ENCODE assay signal across 1 cellular context in the genomic region with DNA sequence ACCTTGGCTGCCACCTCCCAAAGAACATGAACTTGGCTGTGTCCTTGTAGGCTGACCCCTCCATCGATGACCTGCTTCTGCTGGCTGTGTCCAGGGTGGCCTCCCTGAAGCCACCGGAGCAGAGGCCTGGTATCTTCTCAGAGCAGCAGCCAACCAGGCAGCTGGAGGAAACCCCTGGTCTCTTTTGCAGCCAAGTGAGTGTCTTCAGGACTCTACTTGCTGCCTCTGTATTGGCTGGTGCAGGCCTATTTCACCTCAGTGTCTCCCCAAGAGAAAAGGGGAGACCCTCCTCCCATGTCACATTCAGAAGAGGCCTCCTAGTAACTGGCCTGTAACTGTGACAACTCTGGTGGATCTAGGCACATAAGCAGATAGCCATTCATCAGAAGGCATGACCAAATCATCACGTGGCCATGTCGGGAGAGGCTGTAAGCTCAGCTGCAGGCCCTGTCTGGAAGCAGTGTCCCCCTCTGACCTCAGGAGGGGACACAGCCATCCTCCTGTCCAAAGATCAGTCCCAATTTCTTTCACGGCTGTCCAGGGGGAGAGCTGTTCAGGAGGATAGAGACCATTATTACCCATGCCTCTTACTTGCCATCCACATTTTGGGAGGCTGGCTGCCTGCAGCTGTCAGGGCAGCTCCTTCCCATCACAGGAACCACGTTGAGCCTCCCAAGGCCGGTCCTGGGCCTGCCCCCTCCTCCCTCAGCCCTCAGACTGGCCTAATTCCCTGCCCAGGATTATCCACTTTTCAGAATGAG.
TF ChIP-seq lines count a peak whose summit lies in the region.

No MANE protein-coding gene starts in this region.

TF ChIP-seq in HepG2, 621 proteins besides CTCF, POLR2A, EP300 and RAD21 (continued from another document and continues in another):
- TF ChIP-seq, protein P1, sequence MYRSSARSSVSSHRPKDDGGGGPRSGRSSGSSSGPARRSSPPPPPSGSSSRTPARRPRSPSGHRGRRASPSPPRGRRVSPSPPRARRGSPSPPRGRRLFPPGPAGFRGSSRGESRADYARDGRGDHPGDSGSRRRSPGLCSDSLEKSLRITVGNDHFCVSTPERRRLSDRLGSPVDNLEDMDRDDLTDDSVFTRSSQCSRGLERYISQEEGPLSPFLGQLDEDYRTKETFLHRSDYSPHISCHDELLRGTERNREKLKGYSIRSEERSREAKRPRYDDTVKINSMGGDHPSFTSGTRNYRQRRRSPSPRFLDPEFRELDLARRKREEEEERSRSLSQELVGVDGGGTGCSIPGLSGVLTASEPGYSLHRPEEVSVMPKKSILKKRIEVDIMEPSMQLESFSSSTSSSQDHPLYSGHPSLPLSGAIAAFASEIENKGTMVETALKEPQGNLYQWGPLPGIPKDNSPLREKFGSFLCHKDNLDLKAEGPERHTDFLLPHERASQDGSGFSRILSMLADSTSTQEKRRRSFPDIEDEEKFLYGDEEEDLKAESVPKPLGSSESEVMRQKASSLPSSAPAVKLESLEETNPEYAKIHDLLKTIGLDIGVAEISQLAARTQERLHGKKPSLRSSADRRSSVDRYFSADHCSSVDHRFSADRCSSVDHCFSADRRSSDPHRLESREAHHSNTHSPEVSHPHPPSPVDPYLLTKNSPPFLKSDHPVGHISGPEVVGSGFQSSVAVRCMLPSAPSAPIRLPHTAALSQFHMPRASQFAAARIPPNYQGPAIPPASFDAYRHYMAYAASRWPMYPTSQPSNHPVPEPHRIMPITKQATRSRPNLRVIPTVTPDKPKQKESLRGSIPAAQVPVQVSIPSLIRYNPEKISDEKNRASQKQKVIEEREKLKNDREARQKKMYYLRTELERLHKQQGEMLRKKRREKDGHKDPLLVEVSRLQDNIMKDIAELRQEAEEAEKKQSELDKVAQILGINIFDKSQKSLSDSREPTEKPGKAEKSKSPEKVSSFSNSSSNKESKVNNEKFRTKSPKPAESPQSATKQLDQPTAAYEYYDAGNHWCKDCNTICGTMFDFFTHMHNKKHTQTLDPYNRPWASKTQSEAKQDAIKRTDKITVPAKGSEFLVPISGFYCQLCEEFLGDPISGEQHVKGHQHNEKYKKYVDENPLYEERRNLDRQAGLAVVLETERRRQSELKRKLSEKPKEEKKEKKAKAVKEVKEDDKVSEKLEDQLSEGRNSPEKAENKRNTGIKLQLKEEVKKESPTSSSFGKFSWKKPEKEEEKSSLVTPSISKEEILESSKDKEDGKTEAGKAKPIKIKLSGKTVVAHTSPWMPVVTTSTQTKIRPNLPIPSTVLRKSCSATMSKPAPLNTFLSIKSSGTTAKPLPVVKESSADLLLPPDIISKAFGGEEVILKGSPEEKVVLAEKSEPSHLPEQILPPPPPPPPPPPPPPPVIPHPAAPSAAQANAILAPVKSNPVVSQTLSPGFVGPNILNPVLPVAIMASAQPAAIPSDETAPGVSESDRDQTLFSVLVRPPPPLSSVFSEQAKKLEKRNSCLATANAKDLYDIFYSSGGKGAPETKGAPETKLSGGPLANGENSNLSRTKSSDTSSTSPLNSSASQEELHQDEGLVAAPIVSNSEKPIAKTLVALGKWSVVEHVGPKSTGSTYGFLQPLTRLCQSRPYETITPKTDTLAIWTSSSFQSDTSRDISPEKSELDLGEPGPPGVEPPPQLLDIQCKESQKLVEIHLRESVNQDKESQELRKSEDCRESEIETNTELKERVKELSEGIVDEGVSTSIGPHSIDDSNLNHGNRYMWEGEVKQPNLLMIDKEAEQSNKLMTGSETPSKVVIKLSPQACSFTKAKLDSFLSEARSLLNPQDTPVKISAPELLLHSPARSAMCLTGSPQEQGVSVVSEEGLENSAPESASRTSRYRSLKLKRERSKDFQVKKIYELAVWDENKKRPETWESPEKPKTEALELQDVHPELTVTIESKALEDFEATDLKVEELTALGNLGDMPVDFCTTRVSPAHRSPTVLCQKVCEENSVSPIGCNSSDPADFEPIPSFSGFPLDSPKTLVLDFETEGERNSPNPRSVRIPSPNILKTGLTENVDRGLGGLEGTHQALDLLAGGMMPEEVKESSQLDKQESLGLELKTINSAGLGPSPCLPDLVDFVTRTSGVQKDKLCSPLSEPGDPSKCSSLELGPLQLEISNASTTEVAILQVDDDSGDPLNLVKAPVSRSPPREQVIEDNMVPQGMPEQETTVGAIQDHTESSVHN (CRISPR knock-in tag; IDR thresholded peaks at IDR 0.05): no peak
- peak; percentile 65; the same call in 1 of the 2 replicates for TF ChIP-seq ETV5 (CRISPR knock-in tag; IDR thresholded peaks at IDR 0.05; ENCODE audit: borderline replicate concordance)
- TF ChIP-seq HHEX (CRISPR knock-in tag; IDR thresholded peaks at IDR 0.05): no peak
- peak; percentile 88; the same call in 1 of the 2 replicates for TF ChIP-seq EED (CRISPR knock-in tag; IDR thresholded peaks at IDR 0.05)
- TF ChIP-seq, protein P2, sequence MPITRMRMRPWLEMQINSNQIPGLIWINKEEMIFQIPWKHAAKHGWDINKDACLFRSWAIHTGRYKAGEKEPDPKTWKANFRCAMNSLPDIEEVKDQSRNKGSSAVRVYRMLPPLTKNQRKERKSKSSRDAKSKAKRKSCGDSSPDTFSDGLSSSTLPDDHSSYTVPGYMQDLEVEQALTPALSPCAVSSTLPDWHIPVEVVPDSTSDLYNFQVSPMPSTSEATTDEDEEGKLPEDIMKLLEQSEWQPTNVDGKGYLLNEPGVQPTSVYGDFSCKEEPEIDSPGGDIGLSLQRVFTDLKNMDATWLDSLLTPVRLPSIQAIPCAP (CRISPR knock-in tag; IDR thresholded peaks at IDR 0.05; ENCODE audit: low read depth): no peak
- no peak for TF ChIP-seq ZNF367 (CRISPR knock-in tag; IDR thresholded peaks at IDR 0.05; ENCODE audit: borderline replicate concordance)
- TF ChIP-seq ZNF768 (CRISPR knock-in tag; IDR thresholded peaks at IDR 0.05): no peak
- TF ChIP-seq, protein P3, sequence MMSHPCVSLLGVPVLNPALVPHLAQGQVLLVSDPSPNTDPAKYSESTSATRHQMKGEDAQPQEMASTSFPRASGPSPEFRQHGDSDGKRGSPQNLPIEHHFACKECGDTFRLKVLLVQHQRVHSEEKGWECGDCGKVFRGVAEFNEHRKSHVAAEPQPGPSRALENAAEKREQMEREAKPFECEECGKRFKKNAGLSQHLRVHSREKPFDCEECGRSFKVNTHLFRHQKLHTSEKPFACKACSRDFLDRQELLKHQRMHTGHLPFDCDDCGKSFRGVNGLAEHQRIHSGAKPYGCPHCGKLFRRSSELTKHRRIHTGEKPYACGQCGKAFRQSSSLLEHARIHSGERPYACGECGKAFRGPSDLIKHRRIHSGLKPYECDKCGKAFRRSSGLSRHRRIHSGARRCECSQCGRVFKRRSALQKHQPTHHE (CRISPR knock-in tag; IDR thresholded peaks at IDR 0.05; ENCODE audit: borderline replicate concordance): peak; percentile 61; the same call in 1 of the 2 replicates
- TF ChIP-seq KDM6A (CRISPR knock-in tag; IDR thresholded peaks at IDR 0.05; ENCODE audit: low read depth): peak; percentile 53; the same call in 1 of the 2 replicates
- TF ChIP-seq, protein P4, sequence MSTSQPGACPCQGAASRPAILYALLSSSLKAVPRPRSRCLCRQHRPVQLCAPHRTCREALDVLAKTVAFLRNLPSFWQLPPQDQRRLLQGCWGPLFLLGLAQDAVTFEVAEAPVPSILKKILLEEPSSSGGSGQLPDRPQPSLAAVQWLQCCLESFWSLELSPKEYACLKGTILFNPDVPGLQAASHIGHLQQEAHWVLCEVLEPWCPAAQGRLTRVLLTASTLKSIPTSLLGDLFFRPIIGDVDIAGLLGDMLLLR (CRISPR knock-in tag; IDR thresholded peaks at IDR 0.05): peak; percentile 43; the same call in 1 of the 2 replicates
- TF ChIP-seq GZF1 (CRISPR knock-in tag; IDR thresholded peaks at IDR 0.05): no peak; the same call in 1 of the 2 replicates
- no peak for TF ChIP-seq SMARCE1 (IDR thresholded peaks at IDR 0.05; ENCODE audit: borderline replicate concordance)
- no peak for TF ChIP-seq NFRKB (IDR thresholded peaks at IDR 0.05)
- TF ChIP-seq CBX5 (CRISPR knock-in tag; IDR thresholded peaks at IDR 0.05; ENCODE audit: borderline replicate concordance): peak; percentile 66; the same call in 1 of the 2 replicates
- TF ChIP-seq POLR2G (IDR thresholded peaks at IDR 0.05; ENCODE audit: low read depth, low read length): peak; percentile 93
- peak; percentile 69; the same call in 1 of the 2 replicates for TF ChIP-seq GLI4 (CRISPR knock-in tag; IDR thresholded peaks at IDR 0.05; ENCODE audit: borderline replicate concordance)
- TF ChIP-seq GABPA (IDR thresholded peaks at IDR 0.05; ENCODE audit: low read depth, low read length): no peak
- no peak for TF ChIP-seq GABPA (CRISPR knock-in tag; IDR thresholded peaks at IDR 0.05; ENCODE audit: low read depth)
- no peak; the same call in 1 of the 2 replicates for TF ChIP-seq CHCHD3 (CRISPR knock-in tag; IDR thresholded peaks at IDR 0.05)
- TF ChIP-seq ZNF264 (CRISPR knock-in tag; IDR thresholded peaks at IDR 0.05): peak; percentile 83; the same call in 1 of the 2 replicates
- TF ChIP-seq PLRG1 (conservative IDR thresholded peaks at IDR 0.05): no peak
- TF ChIP-seq ZNF674 (CRISPR knock-in tag; IDR thresholded peaks at IDR 0.05; ENCODE audit: low read depth): no peak
- no peak; the same call in 1 of the 2 replicates for TF ChIP-seq ZNF34 (CRISPR knock-in tag; IDR thresholded peaks at IDR 0.05; ENCODE audit: borderline replicate concordance)
- TF ChIP-seq ZNF746 (CRISPR knock-in tag; IDR thresholded peaks at IDR 0.05): peak; percentile 63; the same call in 1 of the 2 replicates
- TF ChIP-seq, protein P5, sequence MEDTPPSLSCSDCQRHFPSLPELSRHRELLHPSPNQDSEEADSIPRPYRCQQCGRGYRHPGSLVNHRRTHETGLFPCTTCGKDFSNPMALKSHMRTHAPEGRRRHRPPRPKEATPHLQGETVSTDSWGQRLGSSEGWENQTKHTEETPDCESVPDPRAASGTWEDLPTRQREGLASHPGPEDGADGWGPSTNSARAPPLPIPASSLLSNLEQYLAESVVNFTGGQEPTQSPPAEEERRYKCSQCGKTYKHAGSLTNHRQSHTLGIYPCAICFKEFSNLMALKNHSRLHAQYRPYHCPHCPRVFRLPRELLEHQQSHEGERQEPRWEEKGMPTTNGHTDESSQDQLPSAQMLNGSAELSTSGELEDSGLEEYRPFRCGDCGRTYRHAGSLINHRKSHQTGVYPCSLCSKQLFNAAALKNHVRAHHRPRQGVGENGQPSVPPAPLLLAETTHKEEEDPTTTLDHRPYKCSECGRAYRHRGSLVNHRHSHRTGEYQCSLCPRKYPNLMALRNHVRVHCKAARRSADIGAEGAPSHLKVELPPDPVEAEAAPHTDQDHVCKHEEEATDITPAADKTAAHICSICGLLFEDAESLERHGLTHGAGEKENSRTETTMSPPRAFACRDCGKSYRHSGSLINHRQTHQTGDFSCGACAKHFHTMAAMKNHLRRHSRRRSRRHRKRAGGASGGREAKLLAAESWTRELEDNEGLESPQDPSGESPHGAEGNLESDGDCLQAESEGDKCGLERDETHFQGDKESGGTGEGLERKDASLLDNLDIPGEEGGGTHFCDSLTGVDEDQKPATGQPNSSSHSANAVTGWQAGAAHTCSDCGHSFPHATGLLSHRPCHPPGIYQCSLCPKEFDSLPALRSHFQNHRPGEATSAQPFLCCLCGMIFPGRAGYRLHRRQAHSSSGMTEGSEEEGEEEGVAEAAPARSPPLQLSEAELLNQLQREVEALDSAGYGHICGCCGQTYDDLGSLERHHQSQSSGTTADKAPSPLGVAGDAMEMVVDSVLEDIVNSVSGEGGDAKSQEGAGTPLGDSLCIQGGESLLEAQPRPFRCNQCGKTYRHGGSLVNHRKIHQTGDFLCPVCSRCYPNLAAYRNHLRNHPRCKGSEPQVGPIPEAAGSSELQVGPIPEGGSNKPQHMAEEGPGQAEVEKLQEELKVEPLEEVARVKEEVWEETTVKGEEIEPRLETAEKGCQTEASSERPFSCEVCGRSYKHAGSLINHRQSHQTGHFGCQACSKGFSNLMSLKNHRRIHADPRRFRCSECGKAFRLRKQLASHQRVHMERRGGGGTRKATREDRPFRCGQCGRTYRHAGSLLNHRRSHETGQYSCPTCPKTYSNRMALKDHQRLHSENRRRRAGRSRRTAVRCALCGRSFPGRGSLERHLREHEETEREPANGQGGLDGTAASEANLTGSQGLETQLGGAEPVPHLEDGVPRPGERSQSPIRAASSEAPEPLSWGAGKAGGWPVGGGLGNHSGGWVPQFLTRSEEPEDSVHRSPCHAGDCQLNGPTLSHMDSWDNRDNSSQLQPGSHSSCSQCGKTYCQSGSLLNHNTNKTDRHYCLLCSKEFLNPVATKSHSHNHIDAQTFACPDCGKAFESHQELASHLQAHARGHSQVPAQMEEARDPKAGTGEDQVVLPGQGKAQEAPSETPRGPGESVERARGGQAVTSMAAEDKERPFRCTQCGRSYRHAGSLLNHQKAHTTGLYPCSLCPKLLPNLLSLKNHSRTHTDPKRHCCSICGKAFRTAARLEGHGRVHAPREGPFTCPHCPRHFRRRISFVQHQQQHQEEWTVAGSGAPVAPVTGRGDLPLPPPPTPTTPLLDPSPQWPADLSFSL (CRISPR knock-in tag; IDR thresholded peaks at IDR 0.05): 0 out of 2 replicates have a peak, but pooled peaks have one; percentile 51
- TF ChIP-seq, protein P6, sequence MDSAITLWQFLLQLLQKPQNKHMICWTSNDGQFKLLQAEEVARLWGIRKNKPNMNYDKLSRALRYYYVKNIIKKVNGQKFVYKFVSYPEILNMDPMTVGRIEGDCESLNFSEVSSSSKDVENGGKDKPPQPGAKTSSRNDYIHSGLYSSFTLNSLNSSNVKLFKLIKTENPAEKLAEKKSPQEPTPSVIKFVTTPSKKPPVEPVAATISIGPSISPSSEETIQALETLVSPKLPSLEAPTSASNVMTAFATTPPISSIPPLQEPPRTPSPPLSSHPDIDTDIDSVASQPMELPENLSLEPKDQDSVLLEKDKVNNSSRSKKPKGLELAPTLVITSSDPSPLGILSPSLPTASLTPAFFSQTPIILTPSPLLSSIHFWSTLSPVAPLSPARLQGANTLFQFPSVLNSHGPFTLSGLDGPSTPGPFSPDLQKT (CRISPR knock-in tag; IDR thresholded peaks at IDR 0.05; ENCODE audit: borderline replicate concordance): no peak
- no peak for TF ChIP-seq MAZ (IDR thresholded peaks at IDR 0.05; ENCODE audit: borderline replicate concordance, low read depth, low read length)
- TF ChIP-seq MAZ (CRISPR knock-in tag; IDR thresholded peaks at IDR 0.05; ENCODE audit: low read depth): peak; percentile 87; the same call in 1 of the 2 replicates
- TF ChIP-seq, protein P7, sequence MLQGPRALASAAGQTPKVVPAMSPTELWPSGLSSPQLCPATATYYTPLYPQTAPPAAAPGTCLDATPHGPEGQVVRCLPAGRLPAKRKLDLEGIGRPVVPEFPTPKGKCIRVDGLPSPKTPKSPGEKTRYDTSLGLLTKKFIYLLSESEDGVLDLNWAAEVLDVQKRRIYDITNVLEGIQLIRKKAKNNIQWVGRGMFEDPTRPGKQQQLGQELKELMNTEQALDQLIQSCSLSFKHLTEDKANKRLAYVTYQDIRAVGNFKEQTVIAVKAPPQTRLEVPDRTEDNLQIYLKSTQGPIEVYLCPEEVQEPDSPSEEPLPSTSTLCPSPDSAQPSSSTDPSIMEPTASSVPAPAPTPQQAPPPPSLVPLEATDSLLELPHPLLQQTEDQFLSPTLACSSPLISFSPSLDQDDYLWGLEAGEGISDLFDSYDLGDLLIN (CRISPR knock-in tag; IDR thresholded peaks at IDR 0.05; ENCODE audit: borderline replicate concordance): no peak
- TF ChIP-seq SCMH1 (CRISPR knock-in tag; IDR thresholded peaks at IDR 0.05; ENCODE audit: borderline replicate concordance): no peak
- no peak for TF ChIP-seq ZNF678 (CRISPR knock-in tag; IDR thresholded peaks at IDR 0.05)
- TF ChIP-seq ZNF543 (CRISPR knock-in tag; IDR thresholded peaks at IDR 0.05): peak; percentile 22; the same call in 1 of the 2 replicates
